8 cellular contexts compared by ENCODE assay signal in genomic region chr2:43402002-43402401, GRCh38.
A peak's percentile ranks its signal among the peaks of the same experiment; 100 is the strongest.
DNase-seq lines count a peak whose midpoint lies in the region; ATAC-seq and TF ChIP-seq lines count a peak whose summit lies in the region.

No MANE protein-coding gene starts in this region.

- DNase-seq in kidney tubule cell (ENCODE audit: low spot score): peak; percentile 38
- no peak for DNase-seq in OCI-M2 (lab: John Stamatoyannopoulos, UW; ENCODE audit: unreplicated experiment)
- no peak for DNase-seq in suprapubic skin (ENCODE audit: low spot score in 2 of 2)
- DNase-seq in cortex of kidney (lab: John Stamatoyannopoulos, UW): no peak
- DNase-seq in NCI-H1417 treated with DMSO at 0.1 percent for 48 hours (lab: John Stamatoyannopoulos, UW): no peak

- WGBS in suprapubic skin: 83% methylated on average over 5 of the region's 5 CpGs

- H3K36me3 ChIP-seq in suprapubic skin: peaks cover under 1% of the 10 kb centered on the region

- TF ChIP-seq CTCF in suprapubic skin (IDR thresholded peaks at IDR 0.05): no peak

- no peak overlapping the region for H3K4me3 ChIP-seq in suprapubic skin

- H3K27me3 ChIP-seq in suprapubic skin: no peaks in the 10 kb centered on the region

- no peak overlapping the region for H3K27ac ChIP-seq in suprapubic skin

- TF ChIP-seq EP300 in suprapubic skin (IDR thresholded peaks at IDR 0.05): no peak

- TF ChIP-seq POLR2A in suprapubic skin (IDR thresholded peaks at IDR 0.05): no peak

- ATAC-seq in GM18517 (IDR thresholded peaks at IDR 0.05; ENCODE audit: unreplicated experiment): peak; percentile 79
- peak; percentile 84 for ATAC-seq in GM21360 (IDR thresholded peaks at IDR 0.05; ENCODE audit: unreplicated experiment)
- ATAC-seq in HG03280 (IDR thresholded peaks at IDR 0.05; ENCODE audit: unreplicated experiment): peak; percentile 92

- no peaks in the 10 kb centered on the region for H3K9me3 ChIP-seq in suprapubic skin

- H3K4me1 ChIP-seq in suprapubic skin: peaks cover 48% of the 10 kb centered on the region
